Comparison of ENCODE assay signal across 17 cellular contexts in genomic region chr2:230131366-230131765, GRCh38.
DNase-seq lines count a peak whose midpoint lies in the region; ATAC-seq, FAIRE-seq and TF ChIP-seq lines count a peak whose summit lies in the region.
"Had no signal": no experiment of that assay in that cellular context is flagged by ENCODE, and none has a peak within 500 bp of the region (broad histone marks: within the 10 kb centered on the region; RNA-seq: fewer than 3 reads in every experiment).

No MANE protein-coding gene starts in this region.

- POLR2A ChIA-PET in HCT116 (lab: Charles Lee) (interaction anchor here (1.0 kb wide), 2 partner anchors 12 to 19 kb away, joined by 3 to 4 read pairs; no protein-coding TSS in a partner anchor), H1 (lab: Charles Lee; ENCODE audit: partially characterized antibody) (no interaction called here), HepG2 (lab: Yijun Ruan, JAX) (no interaction called here)

- H3K23ac ChIP-seq in H1 (ENCODE audit: insufficient read length), result no peak overlapping the region

- TF ChIP-seq EP300 in H1 (IDR thresholded peaks at IDR 0.05; ENCODE audit: borderline replicate concordance in 1 of 2, low read depth in 2 of 2, low read length in 2 of 2), result no peak
- no peak for TF ChIP-seq EP300 in HepG2 (IDR thresholded peaks at IDR 0.05; ENCODE audit: low read depth in 2 of 2, low read length in 2 of 2)
- no peak for TF ChIP-seq EP300 in HepG2 (CRISPR knock-in tag; IDR thresholded peaks at IDR 0.05; ENCODE audit: borderline replicate concordance)

- RAD21 ChIA-PET in HCT116 (lab: Charles Lee; ENCODE audit: low non-redundant PET in 1 of 2, low total read pairs in 2 of 2, uncharacterized antibody in 2 of 2, unreplicated experiment in 2 of 2), result no interaction called here

- H3K4ac ChIP-seq in H1 (replicated peaks; ENCODE audit: insufficient read length, low read depth, low read length), result no peak overlapping the region

- TF ChIP-seq POLR2A in HCT116 (IDR thresholded peaks at IDR 0.05; ENCODE audit: borderline replicate concordance, extremely low read depth, insufficient read depth, insufficient read length) (no peak), H1 (IDR thresholded peaks at IDR 0.05; ENCODE audit: control extremely low read depth in 1 of 2, low read depth in 2 of 2, low read length in 2 of 2) (no peak), HepG2 (IDR thresholded peaks at IDR 0.05; ENCODE audit: insufficient read depth in 1 of 2, low read depth in 2 of 2, low read length in 2 of 2) (no peak)

- H3K79me2 ChIP-seq in HCT116 (ENCODE audit: insufficient read depth, low read length), result no peaks in the 10 kb centered on the region
- no peaks in the 10 kb centered on the region for H3K79me2 ChIP-seq in H1 (ENCODE audit: control insufficient read depth in 1 of 2, insufficient read depth in 2 of 2, low read length in 2 of 2)
- H3K79me2 ChIP-seq in HepG2 (ENCODE audit: insufficient read depth, low read length), result no peaks in the 10 kb centered on the region

- intact Hi-C loops in HCT116 (cut with micrococcal nuclease), result no loop called here
- intact Hi-C loops in HepG2 (cut with micrococcal nuclease; ENCODE audit: unreplicated experiment), result no loop called here

- FAIRE-seq in H1 (lab: Jason Lieb, UNC) (no peak), HepG2 (lab: Jason Lieb, UNC) (no peak)

- TF ChIP-seq RAD21 in HCT116 (IDR thresholded peaks at IDR 0.05; ENCODE audit: low read depth) (no peak), H1 (IDR thresholded peaks at IDR 0.05 in 1 of 2, conservative IDR thresholded peaks at IDR 0.05 in 1 of 2; ENCODE audit: low read depth in 2 of 2, low read length in 2 of 2) (no peak), HepG2 (CRISPR knock-in tag; IDR thresholded peaks at IDR 0.05) (no peak)

- H2BK15ac ChIP-seq in H1 (ENCODE audit: low read length), result no peak overlapping the region

- no peak overlapping the region for H4K5ac ChIP-seq in H1 (ENCODE audit: insufficient read length, low read depth, low read length)

- no peaks in the 10 kb centered on the region for H3K9me3 ChIP-seq in HCT116 (ENCODE audit: control insufficient read depth in 1 of 2, insufficient read depth in 1 of 2, low read depth in 1 of 2, low read length in 2 of 2)
- H3K9me3 ChIP-seq in H1 (ENCODE audit: insufficient read depth in 2 of 2, low read depth in 1 of 2, low read length in 1 of 2), result peaks cover 0 to 2% of the 10 kb centered on the region in 2 experiments; a peak in 2 of 4 replicates
- H3K9me3 ChIP-seq in HepG2 (ENCODE audit: low read length), result peaks cover 9% of the 10 kb centered on the region
- H3K9me3 ChIP-seq in skeletal muscle tissue (ENCODE audit: control insufficient read depth in 3 of 3, low read length in 3 of 3), result peaks cover 0 to 7% (median 2%) of the 10 kb centered on the region in 3 donors
- H3K9me3 ChIP-seq: neutrophil, Peyer's patch had no signal

- H4K91ac ChIP-seq in H1 (replicated peaks; ENCODE audit: insufficient read length, low read length), result no peak overlapping the region

- in situ Hi-C loops in HepG2 (cut with HindIII; ENCODE audit: extremely low pct_ligation_motif_present, low pct_unique_long_range_greater_than_20kb), result no loop called here
- in situ Hi-C loops in KBM-7 (cut with MboI; ENCODE audit: low pct_unique_long_range_greater_than_20kb, low sequenced_read_pairs), result no loop called here

- H3K23me2 ChIP-seq in H1 (ENCODE audit: low read depth, low read length), result no peaks in the 10 kb centered on the region

- no peak overlapping the region for H2BK12ac ChIP-seq in H1 (ENCODE audit: low read depth, low read length)

- ATAC-seq in HCT116, result peak; percentile 20
- peak; percentile 21 for ATAC-seq in HepG2
- no peak for ATAC-seq in GM18858 (IDR thresholded peaks at IDR 0.05; ENCODE audit: unreplicated experiment)
- ATAC-seq: activated T-helper 17 cell treated with anti-CD3 and anti-CD28 coated beads, Interleukin-2, amount 50 U/mL, for 72 hours; CD8-positive, alpha-beta T cell; stimulated activated naive B cell treated with anti-CD40 and anti-IgM and Interleukin-4, amounts not matched to agents 10 μg/mL and 1 μg/mL and 100 μg/mL, for 72 hours had no signal

- H2AK5ac ChIP-seq in H1 (ENCODE audit: low read depth, low read length), result no peak overlapping the region

- WGBS in H1 (ENCODE audit: extremely low coverage in 1 of 2, insufficient coverage in 1 of 2, insufficient read length in 1 of 2, insufficient replicate concordance in 2 of 2, low coverage in 1 of 2, low lambda C conversion rate in 2 of 2, missing lambda C conversion rate in 1 of 2), 2 experiments, result 59% methylated on average over 4 of the region's 4 CpGs; no CpG with 5 or more reads in 1 of the 2 experiments
- WGBS in HepG2 (ENCODE audit: low lambda C conversion rate), result 29% methylated on average over 4 of the region's 4 CpGs

- H4K8ac ChIP-seq in H1 (ENCODE audit: extremely low read depth, insufficient read depth, low read length), result no peak overlapping the region

- H2BK5ac ChIP-seq in H1 (ENCODE audit: low read depth, low read length), result no peak overlapping the region

- peaks cover 12 to 27% of the 10 kb centered on the region in 2 experiments for H3K4me1 ChIP-seq in HCT116 (ENCODE audit: control insufficient read depth in 1 of 2, insufficient read depth in 2 of 2, low read length in 2 of 2)
- no peaks in the 10 kb centered on the region for H3K4me1 ChIP-seq in H1 (replicated peaks in 1 of 4; ENCODE audit: control insufficient read depth in 3 of 4, insufficient read depth in 4 of 4, low read length in 3 of 4)
- H3K4me1 ChIP-seq in HepG2 (ENCODE audit: insufficient read depth, low read length), result peaks cover 26% of the 10 kb centered on the region
- peaks cover 7 to 17% (median 8%) of the 10 kb centered on the region in 3 donors for H3K4me1 ChIP-seq in skeletal muscle tissue (ENCODE audit: control insufficient read depth in 3 of 3, insufficient read depth in 3 of 3, low read length in 3 of 3)

- no TSS peak for BruUV-seq in HCT116 (replicated peaks; lab: Mats Ljungman, UMichigan)
- no TSS peak for BruUV-seq in HepG2 (replicated peaks; lab: Mats Ljungman, UMichigan)

- no peak overlapping the region for H2BK120ac ChIP-seq in H1 (replicated peaks; ENCODE audit: low read depth, low read length)

- H3K18ac ChIP-seq in H1 (ENCODE audit: extremely low read depth, low read length), result no peak overlapping the region

- no peak for TF ChIP-seq CTCF in HCT116 (IDR thresholded peaks at IDR 0.05 in 2 of 3, conservative IDR thresholded peaks at IDR 0.05 in 1 of 3; ENCODE audit: borderline replicate concordance in 1 of 3, insufficient read depth in 1 of 3, low read depth in 2 of 3, low read length in 2 of 3)
- TF ChIP-seq CTCF in H1 (IDR thresholded peaks at IDR 0.05; ENCODE audit: control extremely low read depth in 1 of 3, insufficient read depth in 1 of 3, low read depth in 1 of 3, low read length in 3 of 3), result no peak
- no peak for TF ChIP-seq CTCF in HepG2 (CRISPR knock-in tag; IDR thresholded peaks at IDR 0.05)

- H3K27me3 ChIP-seq in HCT116 (ENCODE audit: insufficient read depth, low read length) (no peaks in the 10 kb centered on the region), H1 (replicated peaks in 1 of 4; ENCODE audit: control insufficient read depth in 3 of 4, extremely low read depth in 1 of 4, insufficient read depth in 3 of 4, low read length in 3 of 4) (no peaks in the 10 kb centered on the region), HepG2 (ENCODE audit: control insufficient read depth in 1 of 2, insufficient read depth in 2 of 2, low read length in 2 of 2) (peaks cover 0 to 2% of the 10 kb centered on the region in 2 experiments; a peak in 1 of 5 replicates), skeletal muscle tissue (ENCODE audit: control insufficient read depth in 3 of 3, insufficient read depth in 3 of 3, low read length in 3 of 3) (no peaks in the 10 kb centered on the region)
- H3K27me3 ChIP-seq: neutrophil, Peyer's patch had no signal

- H3K9ac ChIP-seq in HCT116 (ENCODE audit: low read length) (no peak overlapping the region), H1 (replicated peaks in 1 of 4; ENCODE audit: extremely low read depth in 1 of 4, low read depth in 3 of 4, low read length in 3 of 4) (no peak overlapping the region), HepG2 (ENCODE audit: insufficient read depth, low read depth, low read length) (no peak overlapping the region), skeletal muscle tissue (ENCODE audit: low read depth in 1 of 3, low read length in 3 of 3) (peak overlapping the region in 1 of 3 donors; percentile 25)

- no peak overlapping the region for H3K14ac ChIP-seq in H1 (ENCODE audit: insufficient read length)

- no peaks in the 10 kb centered on the region for H3K79me1 ChIP-seq in H1 (ENCODE audit: low read depth, low read length)

- DNase-seq in HCT116 (ENCODE audit: low read depth, low spot score), result no peak
- no peak for DNase-seq in H1 (ENCODE audit: low read depth in 1 of 2, low spot score in 2 of 2)
- DNase-seq in HepG2 (ENCODE audit: low spot score), result no peak
- no peak for DNase-seq in NCI-H1417 (lab: John Stamatoyannopoulos, UW)
- no peak for DNase-seq in GDM1 (lab: John Stamatoyannopoulos, UW)
- no peak for DNase-seq in KBM-7
- DNase-seq: activated CD8-positive, alpha-beta memory T cell treated with anti-CD3 and anti-CD28 coated beads for 24 hours; CD8-positive, alpha-beta T cell; NCI-H1092; NCI-H2171; stimulated activated naive B cell treated with anti-CD40 and anti-IgM and Interleukin-4, amounts not matched to agents 10 μg/mL and 1 μg/mL and 100 μg/mL, for 72 hours had no signal

- H2BK20ac ChIP-seq in H1 (ENCODE audit: low read length), result no peak overlapping the region

- H3K4me2 ChIP-seq in HCT116 (ENCODE audit: low read length) (peak overlapping the region; percentile 60), H1 (ENCODE audit: insufficient read depth in 1 of 2, low read depth in 2 of 2, low read length in 2 of 2) (no peak overlapping the region), HepG2 (ENCODE audit: low read depth, low read length) (peak overlapping the region; percentile 54)

- H3K4me3 ChIP-seq in HCT116 (replicated peaks in 1 of 2; ENCODE audit: low read depth in 1 of 2, low read length in 2 of 2) (0 out of 4 replicates have a peak overlapping the region, but pooled peaks of 1 of the 2 experiments have one; percentile 17), H1 (ENCODE audit: extremely low read depth in 1 of 4, insufficient read depth in 2 of 4, low read depth in 3 of 4, low read length in 4 of 4) (no peak overlapping the region), HepG2 (replicated peaks in 1 of 3; ENCODE audit: insufficient read depth in 1 of 3, low read depth in 2 of 3, low read length in 3 of 3) (0 out of 6 replicates have a peak overlapping the region, but pooled peaks of 1 of the 3 experiments have one; percentile 0), skeletal muscle tissue (ENCODE audit: low read length in 3 of 3) (no peak overlapping the region)
- H3K4me3 ChIP-seq: Peyer's patch had no signal

- peak overlapping the region; percentile 96 for H2AFZ ChIP-seq in HCT116 (ENCODE audit: low read depth, low read length, poor library complexity, severe bottlenecking)
- H2AFZ ChIP-seq in H1 (ENCODE audit: low read length), result 0 out of 2 replicates have a peak overlapping the region, but pooled peaks have one; percentile 9
- no peak overlapping the region for H2AFZ ChIP-seq in HepG2 (ENCODE audit: low read length)

- H4K20me1 ChIP-seq in HCT116 (ENCODE audit: insufficient read depth), result no peaks in the 10 kb centered on the region
- no peaks in the 10 kb centered on the region for H4K20me1 ChIP-seq in H1 (replicated peaks in 1 of 2; ENCODE audit: control insufficient read depth in 1 of 2, insufficient read depth in 2 of 2, low read length in 2 of 2)
- H4K20me1 ChIP-seq in HepG2 (ENCODE audit: insufficient read depth, low read length), result no peaks in the 10 kb centered on the region

- H3K27ac ChIP-seq in HCT116 (ENCODE audit: low read depth, low read length) (no peak overlapping the region), H1 (ENCODE audit: low read depth, low read length) (no peak overlapping the region), HepG2 (ENCODE audit: extremely low read length, insufficient read depth, low read length) (no peak overlapping the region), skeletal muscle tissue (ENCODE audit: low read depth, low read length) (peak overlapping the region; percentile 73)
- H3K27ac ChIP-seq: neutrophil, VCaP had no signal

- H3K9me2 ChIP-seq in HCT116 (ENCODE audit: insufficient read depth), result no peaks in the 10 kb centered on the region

- CTCF ChIA-PET in HCT116 (lab: Charles Lee) (no interaction called here), H1 (lab: Charles Lee; ENCODE audit: partially characterized antibody) (interaction anchor here (1.4 kb wide), 1 partner anchor 64 kb away, joined by 4 read pairs; no protein-coding TSS in a partner anchor), HepG2 (lab: Yijun Ruan, JAX; ENCODE audit: low intra/inter-chr PET ratio, low total read pairs) (no interaction called here)

- H3K36me3 ChIP-seq in HCT116 (ENCODE audit: control insufficient read depth in 1 of 2, insufficient read depth in 2 of 2, low read length in 2 of 2), result no peaks in the 10 kb centered on the region
- H3K36me3 ChIP-seq in H1 (ENCODE audit: control insufficient read depth in 2 of 4, insufficient read depth in 4 of 4, low read length in 3 of 4), result no peaks in the 10 kb centered on the region
- no peaks in the 10 kb centered on the region for H3K36me3 ChIP-seq in HepG2 (replicated peaks in 1 of 2; ENCODE audit: control insufficient read depth in 1 of 2, insufficient read depth in 2 of 2, low read length in 2 of 2)
- no peaks in the 10 kb centered on the region for H3K36me3 ChIP-seq in skeletal muscle tissue (ENCODE audit: control insufficient read depth in 3 of 3, insufficient read depth in 3 of 3, low read length in 3 of 3)
- H3K36me3 ChIP-seq: neutrophil, Peyer's patch had no signal

- H3K56ac ChIP-seq in H1 (replicated peaks; ENCODE audit: insufficient read length, low read depth, low read length), result no peak overlapping the region

Comparison
In these comparisons a context has a peak if more than half of its experiments do, and no peak if none do; other contexts are left out.
1. H3K4me2 ChIP-seq: peak in HCT116 (single experiment) and HepG2 (single experiment); none in H1 (0 of 2).